20 cellular contexts compared by ENCODE assay signal in genomic region chr4:133592106-133592505, GRCh38.
DNase-seq lines count a peak whose midpoint lies in the region; ATAC-seq, FAIRE-seq and TF ChIP-seq lines count a peak whose summit lies in the region.
"Had no signal": no experiment of that assay in that cellular context is flagged by ENCODE, and none has a peak within 500 bp of the region (broad histone marks: within the 10 kb centered on the region; RNA-seq: fewer than 3 reads in every experiment).

No MANE protein-coding gene starts in this region.

- no peak for DNase-seq in H9
- peak; percentile 67 for DNase-seq in NCI-H524 treated with DMSO at 0.1 percent for 48 hours (lab: John Stamatoyannopoulos, UW)
- DNase-seq in H1 (ENCODE audit: low read depth in 1 of 2, low spot score in 2 of 2): no peak
- peak; percentile 2 for DNase-seq in neural progenitor cell (ENCODE audit: low spot score)
- DNase-seq in CD8-positive, alpha-beta memory T cell: no peak
- DNase-seq in activated CD4-positive, CD25-positive, alpha-beta regulatory T cell (lab: John Stamatoyannopoulos, UW): no peak
- no peak for DNase-seq in T-helper 17 cell
- DNase-seq: C1 segment of cervical spinal cord; CD4-positive, alpha-beta T cell; DND-41; GDM1; KG1 had no signal

- H3K4ac ChIP-seq in H9 (ENCODE audit: low read depth, low read length) (no peak overlapping the region), H1 (replicated peaks; ENCODE audit: insufficient read length, low read depth, low read length) (peak overlapping the region; percentile 30)

- H4K20me1 ChIP-seq in H9 (ENCODE audit: control insufficient read depth, insufficient read depth, insufficient read length): no peaks in the 10 kb centered on the region
- H4K20me1 ChIP-seq in H1 (replicated peaks in 1 of 2; ENCODE audit: control insufficient read depth in 1 of 2, insufficient read depth in 2 of 2, low read length in 2 of 2): no peaks in the 10 kb centered on the region
- H4K20me1 ChIP-seq in neural progenitor cell (ENCODE audit: low read depth): no peaks in the 10 kb centered on the region

- H3K9me3 Mint-ChIP-seq in H9 (peaks cover 0 to 2% of the 10 kb centered on the region in 2 experiments; a peak in 1 of 5 replicates), neural progenitor cell (peaks cover 3% of the 10 kb centered on the region)
- peaks cover 0 to 8% (median 3%) of the 10 kb centered on the region in 5 donors for H3K9me3 Mint-ChIP-seq in CD8-positive, alpha-beta memory T cell
- H3K9me3 Mint-ChIP-seq: CD4-positive, alpha-beta T cell had no signal

- no peak for TF ChIP-seq CTCF in H9 (conservative IDR thresholded peaks at IDR 0.05)
- no peak for TF ChIP-seq CTCF in H1 (IDR thresholded peaks at IDR 0.05; ENCODE audit: control extremely low read depth in 1 of 3, insufficient read depth in 1 of 3, low read depth in 1 of 3, low read length in 3 of 3)
- TF ChIP-seq CTCF in neural progenitor cell (IDR thresholded peaks at IDR 0.05): no peak

- FAIRE-seq in H1 (lab: Jason Lieb, UNC): no peak
- FAIRE-seq: A204.1, GM12892, GM19239, H54 had no signal

- H3K36me3 Mint-ChIP-seq in H9 (ENCODE audit: insufficient read depth in 1 of 3, low read depth in 3 of 3): peaks cover 5 to 22% (median 11%) of the 10 kb centered on the region in 3 experiments
- H3K36me3 Mint-ChIP-seq in neural progenitor cell: no peaks in the 10 kb centered on the region
- no peaks in the 10 kb centered on the region for H3K36me3 Mint-ChIP-seq in CD8-positive, alpha-beta memory T cell
- no peaks in the 10 kb centered on the region for H3K36me3 Mint-ChIP-seq in T-helper 17 cell (ENCODE audit: low read depth)
- H3K36me3 Mint-ChIP-seq: IgD-negative memory B cell had no signal

- H3K56ac ChIP-seq in H9 (ENCODE audit: insufficient read length, low read depth, low read length) (no peak overlapping the region), H1 (replicated peaks; ENCODE audit: insufficient read length, low read depth, low read length) (no peak overlapping the region)

- H2AFZ ChIP-seq in H9 (ENCODE audit: low read length): no peak overlapping the region
- H2AFZ ChIP-seq in H1 (ENCODE audit: low read length): no peak overlapping the region; the same call in 1 of the 2 replicates
- H2AFZ ChIP-seq in neural progenitor cell (replicated peaks): no peak overlapping the region

- H3K36me3 ChIP-seq in H1 (ENCODE audit: control insufficient read depth in 2 of 4, insufficient read depth in 4 of 4, low read length in 3 of 4) (no peaks in the 10 kb centered on the region; a peak in 2 of 8 replicates), neural progenitor cell (no peaks in the 10 kb centered on the region)
- H3K36me3 ChIP-seq in CD8-positive, alpha-beta memory T cell (ENCODE audit: insufficient read depth, low read length): no peaks in the 10 kb centered on the region

- no peak for TF ChIP-seq POLR2A in H1 (IDR thresholded peaks at IDR 0.05; ENCODE audit: control extremely low read depth in 1 of 2, low read depth in 2 of 2, low read length in 2 of 2)

- H3F3A ChIP-seq in neural progenitor cell (ENCODE audit: low read depth): peaks cover 15% of the 10 kb centered on the region

- H2AK5ac ChIP-seq in H9 (ENCODE audit: insufficient read length, low read length): no peak overlapping the region
- peak overlapping the region; percentile 1; the same call in 1 of the 2 replicates for H2AK5ac ChIP-seq in H1 (ENCODE audit: low read depth, low read length)

- H3K27ac ChIP-seq in H9 (ENCODE audit: insufficient read length, low read depth, low read length) (no peak overlapping the region), H1 (ENCODE audit: low read depth, low read length) (no peak overlapping the region; the same call in 1 of the 2 replicates), neural progenitor cell (no peak overlapping the region)
- no peak overlapping the region for H3K27ac ChIP-seq in CD8-positive, alpha-beta memory T cell (ENCODE audit: low read depth, low read length)
- H3K27ac ChIP-seq: HL-60 had no signal

- H2BK5ac ChIP-seq in H9 (ENCODE audit: insufficient read length, low read length) (no peak overlapping the region), H1 (ENCODE audit: low read depth, low read length) (peak overlapping the region; percentile 56; the same call in 1 of the 2 replicates)

- TF ChIP-seq EP300 in H1 (IDR thresholded peaks at IDR 0.05; ENCODE audit: borderline replicate concordance in 1 of 2, low read depth in 2 of 2, low read length in 2 of 2): no peak

- H4K91ac ChIP-seq in H9 (ENCODE audit: insufficient read length, low read depth, low read length): no peak overlapping the region
- H4K91ac ChIP-seq in H1 (replicated peaks; ENCODE audit: insufficient read length, low read length): peak overlapping the region; percentile 32

- H3K23ac ChIP-seq in H9 (ENCODE audit: insufficient read length, low read depth, low read length) (no peak overlapping the region), H1 (ENCODE audit: insufficient read length) (no peak overlapping the region)

- no peak overlapping the region for H3K18ac ChIP-seq in H9 (ENCODE audit: insufficient read length, low read depth, low read length)
- peak overlapping the region; percentile 80; the same call in 1 of the 2 replicates for H3K18ac ChIP-seq in H1 (ENCODE audit: extremely low read depth, low read length)

- H3K27ac Mint-ChIP-seq in H9 (peak overlapping the region; percentile 85 to 90 (median 85)), neural progenitor cell (peak overlapping the region; percentile 21), T-helper 17 cell (no peak overlapping the region)
- no peak overlapping the region for H3K27ac Mint-ChIP-seq in CD8-positive, alpha-beta memory T cell
- H3K27ac Mint-ChIP-seq: B cell; CD4-positive, alpha-beta T cell; IgD-negative memory B cell had no signal

- no CpG with 5 or more reads among the region's 1 CpG for WGBS in H9 (ENCODE audit: extremely low coverage, insufficient read length, low lambda C conversion rate)
- WGBS in H1 (ENCODE audit: extremely low coverage in 1 of 2, insufficient coverage in 1 of 2, insufficient read length in 1 of 2, insufficient replicate concordance in 2 of 2, low coverage in 1 of 2, low lambda C conversion rate in 2 of 2, missing lambda C conversion rate in 1 of 2), 2 experiments: 75% methylated on average over 1 of the region's 1 CpG; no CpG with 5 or more reads in 1 of the 2 experiments

- H3K4me1 ChIP-seq in H9 (ENCODE audit: insufficient read depth, low read length) (peaks cover 5% of the 10 kb centered on the region; the same call in 1 of the 2 replicates), H1 (replicated peaks in 1 of 4; ENCODE audit: control insufficient read depth in 3 of 4, insufficient read depth in 4 of 4, low read length in 3 of 4) (peaks cover 1 to 16% (median 11%) of the 10 kb centered on the region in 4 experiments), neural progenitor cell (peaks cover 23% of the 10 kb centered on the region)
- no peaks in the 10 kb centered on the region for H3K4me1 ChIP-seq in CD8-positive, alpha-beta memory T cell (ENCODE audit: insufficient read depth, low read length)

- no peak overlapping the region for H2BK15ac ChIP-seq in H9 (ENCODE audit: low read depth, low read length)
- H2BK15ac ChIP-seq in H1 (ENCODE audit: low read length): no peak overlapping the region

- H3K4me1 Mint-ChIP-seq in H9: peaks cover 37 to 42% of the 10 kb centered on the region in 2 experiments
- H3K4me1 Mint-ChIP-seq in neural progenitor cell: no peaks in the 10 kb centered on the region
- no peaks in the 10 kb centered on the region for H3K4me1 Mint-ChIP-seq in CD8-positive, alpha-beta memory T cell
- H3K4me1 Mint-ChIP-seq in T-helper 17 cell: no peaks in the 10 kb centered on the region
- H3K4me1 Mint-ChIP-seq: B cell, IgD-negative memory B cell had no signal

- H4K8ac ChIP-seq in H9 (replicated peaks; ENCODE audit: insufficient read length, low read depth, low read length) (no peak overlapping the region), H1 (ENCODE audit: extremely low read depth, insufficient read depth, low read length) (no peak overlapping the region)

- ATAC-seq in HG03432 (IDR thresholded peaks at IDR 0.05; ENCODE audit: unreplicated experiment) (no peak), T-helper 17 cell (no peak)

- no peak overlapping the region for H2BK12ac ChIP-seq in H9 (ENCODE audit: insufficient read length, low read depth, low read length)
- peak overlapping the region; percentile 13; the same call in 1 of the 2 replicates for H2BK12ac ChIP-seq in H1 (ENCODE audit: low read depth, low read length)

- no peak overlapping the region for H2BK20ac ChIP-seq in H9 (ENCODE audit: low read depth, low read length, poor library complexity, severe bottlenecking)
- peak overlapping the region; percentile 99 for H2BK20ac ChIP-seq in H1 (ENCODE audit: low read length)

- H3K79me1 ChIP-seq in H9 (ENCODE audit: insufficient read depth, low read depth, low read length, poor library complexity, severe bottlenecking): no peaks in the 10 kb centered on the region
- H3K79me1 ChIP-seq in H1 (ENCODE audit: low read depth, low read length): no peaks in the 10 kb centered on the region

- H3K4me3 ChIP-seq in H1 (ENCODE audit: extremely low read depth in 1 of 4, insufficient read depth in 2 of 4, low read depth in 3 of 4, low read length in 4 of 4) (no peak overlapping the region), neural progenitor cell (no peak overlapping the region)
- H3K4me3 ChIP-seq in CD8-positive, alpha-beta memory T cell (ENCODE audit: low read length): no peak overlapping the region

- no peaks in the 10 kb centered on the region for H3K79me2 ChIP-seq in H9 (ENCODE audit: insufficient read depth, low read length)
- no peaks in the 10 kb centered on the region for H3K79me2 ChIP-seq in H1 (ENCODE audit: control insufficient read depth in 1 of 2, insufficient read depth in 2 of 2, low read length in 2 of 2)
- H3K79me2 ChIP-seq in neural progenitor cell (ENCODE audit: low read depth): no peaks in the 10 kb centered on the region

- H2BK120ac ChIP-seq in H9 (ENCODE audit: low read depth, low read length, poor library complexity, severe bottlenecking): no peak overlapping the region
- peak overlapping the region; percentile 16 for H2BK120ac ChIP-seq in H1 (replicated peaks; ENCODE audit: low read depth, low read length)

- H3K9me3 ChIP-seq in H9 (ENCODE audit: control insufficient read depth, low read depth, low read length): no peaks in the 10 kb centered on the region
- H3K9me3 ChIP-seq in H1 (ENCODE audit: insufficient read depth in 2 of 2, low read depth in 1 of 2, low read length in 1 of 2): no peaks in the 10 kb centered on the region
- no peaks in the 10 kb centered on the region for H3K9me3 ChIP-seq in neural progenitor cell (ENCODE audit: low read depth)
- no peaks in the 10 kb centered on the region for H3K9me3 ChIP-seq in CD8-positive, alpha-beta memory T cell (ENCODE audit: low read length)
- no peaks in the 10 kb centered on the region for H3K9me3 ChIP-seq in T-helper 17 cell (ENCODE audit: control insufficient read depth, low read length, poor library complexity, severe bottlenecking)

- H3K9ac ChIP-seq in H9 (ENCODE audit: extremely low read depth, insufficient read length, low read length) (no peak overlapping the region), H1 (replicated peaks in 1 of 4; ENCODE audit: extremely low read depth in 1 of 4, low read depth in 3 of 4, low read length in 3 of 4) (no peak overlapping the region), neural progenitor cell (no peak overlapping the region)

- no peak for TF ChIP-seq RAD21 in H1 (IDR thresholded peaks at IDR 0.05 in 1 of 2, conservative IDR thresholded peaks at IDR 0.05 in 1 of 2; ENCODE audit: low read depth in 2 of 2, low read length in 2 of 2)

- H3K27me3 Mint-ChIP-seq in H9 (ENCODE audit: low read depth) (no peaks in the 10 kb centered on the region), neural progenitor cell (ENCODE audit: insufficient read depth, low read depth) (no peaks in the 10 kb centered on the region), T-helper 17 cell (no peaks in the 10 kb centered on the region)
- H3K27me3 Mint-ChIP-seq in CD8-positive, alpha-beta memory T cell: no peaks in the 10 kb centered on the region
- H3K27me3 Mint-ChIP-seq: B cell; CD4-positive, alpha-beta T cell; IgD-negative memory B cell had no signal

- no peak overlapping the region for H3T11ph ChIP-seq in H9 (ENCODE audit: low read length)

- no peaks in the 10 kb centered on the region for H3K23me2 ChIP-seq in H9 (ENCODE audit: insufficient read length, low read depth, low read length, poor library complexity, severe bottlenecking)
- no peaks in the 10 kb centered on the region for H3K23me2 ChIP-seq in H1 (ENCODE audit: low read depth, low read length)

- H3K4me3 Mint-ChIP-seq in H9: peak overlapping the region in 1 of 2 experiments; percentile 20; a peak in 1 of 5 replicates
- no peak overlapping the region for H3K4me3 Mint-ChIP-seq in neural progenitor cell
- H3K4me3 Mint-ChIP-seq in CD8-positive, alpha-beta memory T cell: no peak overlapping the region
- H3K4me3 Mint-ChIP-seq in T-helper 17 cell: no peak overlapping the region
- H3K4me3 Mint-ChIP-seq: B cell; CD4-positive, alpha-beta T cell; IgD-negative memory B cell had no signal

- no peak overlapping the region for H4K5ac ChIP-seq in H9 (ENCODE audit: insufficient read length, low read depth, low read length)
- H4K5ac ChIP-seq in H1 (ENCODE audit: insufficient read length, low read depth, low read length): peak overlapping the region; percentile 46

- H3K4me2 ChIP-seq in H9 (ENCODE audit: insufficient read depth, insufficient read length, low read length): no peak overlapping the region
- no peak overlapping the region for H3K4me2 ChIP-seq in H1 (ENCODE audit: insufficient read depth in 1 of 2, low read depth in 2 of 2, low read length in 2 of 2)
- H3K4me2 ChIP-seq in neural progenitor cell: no peak overlapping the region

- CTCF ChIA-PET in H1 (lab: Charles Lee; ENCODE audit: partially characterized antibody): interaction anchor here (1.5 kb wide), 1 partner anchor 445 kb away, joined by 4 read pairs; no protein-coding TSS in a partner anchor
- CTCF ChIA-PET in CD8-positive, alpha-beta memory T cell (lab: Charles Lee): no interaction called here

- no peaks in the 10 kb centered on the region for H3K27me3 ChIP-seq in H9 (ENCODE audit: insufficient read depth, low read length)
- no peaks in the 10 kb centered on the region for H3K27me3 ChIP-seq in H1 (replicated peaks in 1 of 4; ENCODE audit: control insufficient read depth in 3 of 4, extremely low read depth in 1 of 4, insufficient read depth in 3 of 4, low read length in 3 of 4)
- no peaks in the 10 kb centered on the region for H3K27me3 ChIP-seq in neural progenitor cell
- H3K27me3 ChIP-seq in CD8-positive, alpha-beta memory T cell (ENCODE audit: insufficient read depth, low read length, poor library complexity, severe bottlenecking): no peaks in the 10 kb centered on the region

- H3K14ac ChIP-seq in H9 (ENCODE audit: insufficient read depth, low read length): no peak overlapping the region
- no peak overlapping the region for H3K14ac ChIP-seq in H1 (ENCODE audit: insufficient read length)

- POLR2A ChIA-PET in H1 (lab: Charles Lee; ENCODE audit: partially characterized antibody): no interaction called here
- POLR2A ChIA-PET in CD8-positive, alpha-beta memory T cell (lab: Charles Lee): no interaction called here

Comparison
In these comparisons a context has a peak if more than half of its experiments do, and no peak if none do; other contexts are left out.
1. DNase-seq: peak in NCI-H524 treated with DMSO at 0.1 percent for 48 hours (single experiment) and neural progenitor cell (single experiment); none in H9 (single experiment), H1 (0 of 2), CD8-positive, alpha-beta memory T cell (0 of 5), activated CD4-positive, CD25-positive, alpha-beta regulatory T cell (0 of 4) and T-helper 17 cell (0 of 3).
2. H3K27ac Mint-ChIP-seq: peak in H9 (3 of 3) and neural progenitor cell (single experiment); none in CD8-positive, alpha-beta memory T cell (0 of 8) and T-helper 17 cell (single experiment).